In genomic region chr12:26648584-26648983, GRCh38 we compare ENCODE assay signal across 13 cellular contexts.
DNase-seq lines count a peak whose midpoint lies in the region; ATAC-seq and TF ChIP-seq lines count a peak whose summit lies in the region.
"Had no signal": no experiment of that assay in that cellular context is flagged by ENCODE, and none has a peak within 500 bp of the region (broad histone marks: within the 10 kb centered on the region; RNA-seq: fewer than 3 reads in every experiment).

No MANE protein-coding gene starts in this region.

- TF ChIP-seq POLR2A in esophagus muscularis mucosa (IDR thresholded peaks at IDR 0.05; ENCODE audit: low read depth), result no peak

- no peaks in the 10 kb centered on the region for H3K9me3 ChIP-seq in RWPE2 (ENCODE audit: severe bottlenecking)
- no peaks in the 10 kb centered on the region for H3K9me3 ChIP-seq in esophagus muscularis mucosa

- H3K4me3 Mint-ChIP-seq in activated T-helper 17 cell treated with anti-CD3 and anti-CD28 coated beads, Interleukin-2, amount 50 U/mL, for 72 hours, result no peak overlapping the region
- H3K4me3 Mint-ChIP-seq: activated T-cell treated with anti-CD3 and anti-CD28 coated beads, Interleukin-2, amount 50 U/mL, for 72 hours; naive B cell; stimulated activated naive B cell treated with anti-CD40 and anti-IgM and Interleukin-4, amounts not matched to agents 10 μg/mL and 1 μg/mL and 100 μg/mL, for 72 hours had no signal

- DNase-seq in Daoy (ENCODE audit: low read depth) (peak; percentile 87), RWPE2 (ENCODE audit: low spot score) (no peak), esophagus muscularis mucosa (ENCODE audit: extremely low spot score) (no peak), pulmonary artery endothelial cell (ENCODE audit: low read depth, low spot score) (peak; percentile 77), NCI-H1694 treated with DMSO at 0.1 percent for 48 hours (lab: John Stamatoyannopoulos, UW) (no peak)
- DNase-seq: activated T-cell treated with anti-CD3 and anti-CD28 coated beads, Interleukin-2, amount 50 U/mL, for 72 hours; naive B cell; NCI-H2029; stimulated activated naive B cell treated with anti-CD40 and anti-IgM and Interleukin-4, amounts not matched to agents 10 μg/mL and 1 μg/mL and 100 μg/mL, for 72 hours had no signal

- no peaks in the 10 kb centered on the region for H3K9me3 Mint-ChIP-seq in activated T-helper 17 cell treated with anti-CD3 and anti-CD28 coated beads, Interleukin-2, amount 50 U/mL, for 72 hours

- H3K27ac ChIP-seq in RWPE2 (ENCODE audit: poor library complexity, severe bottlenecking), result no peak overlapping the region
- H3K27ac ChIP-seq in esophagus muscularis mucosa (replicated peaks in 1 of 4), result peak overlapping the region; percentile 41 to 60 (median 52)
- H3K27ac ChIP-seq: coronary artery had no signal

- H3K4me1 Mint-ChIP-seq in activated T-helper 17 cell treated with anti-CD3 and anti-CD28 coated beads, Interleukin-2, amount 50 U/mL, for 72 hours, result no peaks in the 10 kb centered on the region

- 11% methylated on average over 1 of the region's 1 CpG for WGBS in esophagus muscularis mucosa

- H3K4me3 ChIP-seq in RWPE2 (ENCODE audit: severe bottlenecking) (no peak overlapping the region), esophagus muscularis mucosa (no peak overlapping the region)
- H3K4me3 ChIP-seq: coronary artery had no signal

- peaks cover 3% of the 10 kb centered on the region for H3K4me1 ChIP-seq in RWPE2 (ENCODE audit: insufficient read depth, poor library complexity, severe bottlenecking)
- H3K4me1 ChIP-seq in esophagus muscularis mucosa, result peaks cover 0 to 49% (median 33%) of the 10 kb centered on the region in 4 donors

- TF ChIP-seq CTCF in RWPE2 (IDR thresholded peaks at IDR 0.05; ENCODE audit: poor library complexity, severe bottlenecking) (no peak), esophagus muscularis mucosa (IDR thresholded peaks at IDR 0.05) (no peak)

- H3K27me3 Mint-ChIP-seq in activated T-helper 17 cell treated with anti-CD3 and anti-CD28 coated beads, Interleukin-2, amount 50 U/mL, for 72 hours, result no peaks in the 10 kb centered on the region
- H3K27me3 Mint-ChIP-seq: naive B cell; stimulated activated naive B cell treated with anti-CD40 and anti-IgM and Interleukin-4, amounts not matched to agents 10 μg/mL and 1 μg/mL and 100 μg/mL, for 72 hours had no signal

- H3K27me3 ChIP-seq in RWPE2 (ENCODE audit: insufficient read depth, poor library complexity, severe bottlenecking), result no peaks in the 10 kb centered on the region
- H3K27me3 ChIP-seq in esophagus muscularis mucosa, result no peaks in the 10 kb centered on the region

- H3K36me3 Mint-ChIP-seq in activated T-helper 17 cell treated with anti-CD3 and anti-CD28 coated beads, Interleukin-2, amount 50 U/mL, for 72 hours (ENCODE audit: low read depth), result peaks cover 62% of the 10 kb centered on the region

- H3K36me3 ChIP-seq in RWPE2 (ENCODE audit: low read depth), result no peaks in the 10 kb centered on the region
- H3K36me3 ChIP-seq in esophagus muscularis mucosa, result peaks cover 0 to 6% (median 3%) of the 10 kb centered on the region in 4 donors

- intact Hi-C loops in esophagus muscularis mucosa (cut with DNase I), result no loop called here

- TF ChIP-seq EP300 in esophagus muscularis mucosa (IDR thresholded peaks at IDR 0.05), result no peak

- H3K27ac Mint-ChIP-seq in activated T-helper 17 cell treated with anti-CD3 and anti-CD28 coated beads, Interleukin-2, amount 50 U/mL, for 72 hours, result no peak overlapping the region
- H3K27ac Mint-ChIP-seq: activated T-cell treated with anti-CD3 and anti-CD28 coated beads, Interleukin-2, amount 50 U/mL, for 72 hours; stimulated activated naive B cell treated with anti-CD40 and anti-IgM and Interleukin-4, amounts not matched to agents 10 μg/mL and 1 μg/mL and 100 μg/mL, for 72 hours had no signal

- ATAC-seq in RWPE2 (ENCODE audit: low read depth) (peak; percentile 72), HG03342 (IDR thresholded peaks at IDR 0.05; ENCODE audit: unreplicated experiment) (no peak)
- no peak for ATAC-seq in activated T-helper 17 cell treated with anti-CD3 and anti-CD28 coated beads, Interleukin-2, amount 50 U/mL, for 72 hours (replicated peaks)
- ATAC-seq in activated CD4-positive, CD25-positive, alpha-beta regulatory T cell treated with anti-CD3 and anti-CD28 coated beads, Interleukin-2, amount 50 U/mL, for 24 hours, result no peak
- ATAC-seq: activated T-cell treated with anti-CD3 and anti-CD28 coated beads, Interleukin-2, amount 50 U/mL, for 72 hours; stimulated activated naive B cell treated with anti-CD40 and anti-IgM and Interleukin-4, amounts not matched to agents 10 μg/mL and 1 μg/mL and 100 μg/mL, for 72 hours had no signal

Comparison
In these comparisons a context has a peak if more than half of its experiments do, and no peak if none do; other contexts are left out.
1. DNase-seq: peak in Daoy (single experiment) and pulmonary artery endothelial cell (single experiment); none in RWPE2 (single experiment), esophagus muscularis mucosa (single experiment) and NCI-H1694 treated with DMSO at 0.1 percent for 48 hours (single experiment).